In genomic region chrX:24395775-24396174, GRCh38 we compare ENCODE assay signal across 8 cellular contexts. TPM values are rescaled to one million over a fixed set of nuclear protein-coding genes. Genes with fewer than 3 reads are reported as not detected.
DNase-seq lines count a peak whose midpoint lies in the region; ATAC-seq and TF ChIP-seq lines count a peak whose summit lies in the region.
"Had no signal": no experiment of that assay in that cellular context is flagged by ENCODE, and none has a peak within 500 bp of the region (broad histone marks: within the 10 kb centered on the region; RNA-seq: fewer than 3 reads in every experiment).

No MANE protein-coding gene starts in this region.

- H3K9me3 Mint-ChIP-seq in GM23338, result no peaks in the 10 kb centered on the region
- H3K9me3 Mint-ChIP-seq in T-cell, result no peaks in the 10 kb centered on the region

- peaks cover 3% of the 10 kb centered on the region for H3K27me3 Mint-ChIP-seq in GM23338 (ENCODE audit: insufficient read depth, low read depth, poor library complexity)
- H3K27me3 Mint-ChIP-seq in T-cell, result peaks cover 6 to 38% of the 10 kb centered on the region in 2 donors

- H2AFZ ChIP-seq in GM23338, result no peak overlapping the region

- H3K4me3 ChIP-seq in GM23338, result no peak overlapping the region
- H3K4me3 ChIP-seq in kidney epithelial cell (ENCODE audit: low read depth, low read length), result no peak overlapping the region

- H3K27me3 ChIP-seq in GM23338 (ENCODE audit: insufficient read depth), result no peaks in the 10 kb centered on the region
- H3K27me3 ChIP-seq in kidney epithelial cell (ENCODE audit: control insufficient read depth, insufficient read depth, low read length), result peaks cover 9% of the 10 kb centered on the region

- H3F3A ChIP-seq in GM23338 (replicated peaks; ENCODE audit: low read depth), result no peaks in the 10 kb centered on the region

- H3K4me2 ChIP-seq in GM23338, result no peak overlapping the region

- H3K4me3 Mint-ChIP-seq in GM23338 (no peak overlapping the region), T-cell (no peak overlapping the region)

- peak; percentile 81 for ATAC-seq in GM23338
- ATAC-seq in T-cell (replicated peaks in 1 of 4), result peak; percentile 50 to 70 (median 64)

- H4K20me1 ChIP-seq in GM23338 (replicated peaks; ENCODE audit: insufficient read depth), result no peaks in the 10 kb centered on the region

- H3K4me1 Mint-ChIP-seq in GM23338 (peaks cover 21% of the 10 kb centered on the region), T-cell (peaks cover 0 to 5% (median 4%) of the 10 kb centered on the region in 3 donors)

- H3K27ac ChIP-seq in GM23338 (ENCODE audit: low read depth), result no peak overlapping the region

- TF ChIP-seq CTCF in GM23338 (conservative IDR thresholded peaks at IDR 0.05; ENCODE audit: low read depth in 2 of 2), result peak; percentile 62 to 80
- peak; percentile 75 for TF ChIP-seq CTCF in kidney epithelial cell (IDR thresholded peaks at IDR 0.05; ENCODE audit: insufficient read depth, low read length, poor library complexity, severe bottlenecking)

- H3K36me3 ChIP-seq in GM23338 (ENCODE audit: insufficient read depth) (no peaks in the 10 kb centered on the region), kidney epithelial cell (ENCODE audit: control insufficient read depth, insufficient read depth, low read length) (no peaks in the 10 kb centered on the region)

- no peaks in the 10 kb centered on the region for H3K36me3 Mint-ChIP-seq in GM23338 (ENCODE audit: low read depth)
- H3K36me3 Mint-ChIP-seq in T-cell, result no peaks in the 10 kb centered on the region

- in situ Hi-C loops in G401 (cut with HindIII; ENCODE audit: low sequenced_read_pairs), result no loop called here

- H3K4me1 ChIP-seq in GM23338 (ENCODE audit: insufficient read depth), result no peaks in the 10 kb centered on the region

- H3K9me2 ChIP-seq in GM23338 (ENCODE audit: insufficient read depth), result no peaks in the 10 kb centered on the region

- no peaks in the 10 kb centered on the region for H3K79me2 ChIP-seq in GM23338 (replicated peaks; ENCODE audit: insufficient read depth)

- CTCF ChIA-PET in T-cell (lab: Charles Lee), result interaction anchor here (0.6 to 9.2 kb wide), 20 partner anchors 8 to 748 kb away, joined by 3 to 200 read pairs (median 4); partner anchors contain the start of gene PDK3 (in 1 of the 2)

- POLR2A ChIA-PET in T-cell (lab: Charles Lee), result interaction anchor here in 1 of 2 donors (0.7 kb wide), 1 partner anchor 65 kb away, joined by 4 read pairs; no protein-coding TSS in a partner anchor

- peak; percentile 73 for DNase-seq in G401 (ENCODE audit: low spot score)
- DNase-seq in GM23338 (ENCODE audit: low spot score), result peak; percentile 75
- DNase-seq in NCI-H1417 treated with DMSO at 0.1 percent for 48 hours (lab: John Stamatoyannopoulos, UW), result peak; percentile 58
- DNase-seq in T-cell, result peak in 27 of 34 experiments; percentile 2 to 49 (median 23)
- peak; percentile 62 for DNase-seq in central memory CD4-positive, alpha-beta T cell
- peak; percentile 38 for DNase-seq in kidney epithelial cell (ENCODE audit: low read depth)
- DNase-seq in stimulated activated CD8-positive, alpha-beta memory T cell treated with anti-CD3 and anti-CD28 coated beads, Interleukin-4, amount 100 ng/mL, for 48 hours, result peak; percentile 32

- H3K27ac Mint-ChIP-seq in GM23338, result no peak overlapping the region
- H3K27ac Mint-ChIP-seq in T-cell, result no peak overlapping the region

TF ChIP-seq in GM23338, 12 proteins besides CTCF, POLR2A, EP300 and RAD21:
- TF ChIP-seq POLR2AphosphoS5 (IDR thresholded peaks at IDR 0.05; ENCODE audit: low read depth), result no peak
- no peak for TF ChIP-seq NANOG (IDR thresholded peaks at IDR 0.05; ENCODE audit: borderline replicate concordance)
- no peak for TF ChIP-seq JUNB (IDR thresholded peaks at IDR 0.05; ENCODE audit: unreplicated experiment)
- TF ChIP-seq ZNF331 (CRISPR knock-in tag; IDR thresholded peaks at IDR 0.05; ENCODE audit: low read depth), result no peak
- TF ChIP-seq CREB1 (CRISPR knock-in tag; IDR thresholded peaks at IDR 0.05; ENCODE audit: low read depth), result no peak
- TF ChIP-seq EZH2phosphoT487 (IDR thresholded peaks at IDR 0.05; ENCODE audit: unreplicated experiment), result no peak
TF ChIP-seq in GM23338: peak in this region for 0.

RNA-seq across cellular contexts. Expression of gene SUPT20HL1, which starts 35.3 kb away (rescaled TPM):
- not detected in 2 replicates for total RNA-seq in G401 (2014; rRNA removed; shearing (Covaris generic))
- not detected in 2 replicates for total RNA-seq in GM23338 (2014; rRNA removed; shearing (Covaris generic))
- polyA plus RNA-seq in GM23338 (2016; fragmentation: Nextera tagmentation; extraction: Ambion mirVana), result not detected in 2 replicates
- not detected for total RNA-seq in T-cell
- total RNA-seq in kidney epithelial cell, result not detected in 2 replicates
- polyA plus RNA-seq: esophagus had no signal

Comparison
In these comparisons a context has a peak if more than half of its experiments do, and no peak if none do; other contexts are left out.
1. DNase-seq: peak in every context shown above with its lines; median percentile 75 in GM23338; 73 in G401; 62 in central memory CD4-positive, alpha-beta T cell; 58 in NCI-H1417 treated with DMSO at 0.1 percent for 48 hours; 38 in kidney epithelial cell; 32 in stimulated activated CD8-positive, alpha-beta memory T cell treated with anti-CD3 and anti-CD28 coated beads, Interleukin-4, amount 100 ng/mL, for 48 hours; 23 in T-cell.